ENCODE assay signal across 8 cellular contexts in the genomic region with DNA sequence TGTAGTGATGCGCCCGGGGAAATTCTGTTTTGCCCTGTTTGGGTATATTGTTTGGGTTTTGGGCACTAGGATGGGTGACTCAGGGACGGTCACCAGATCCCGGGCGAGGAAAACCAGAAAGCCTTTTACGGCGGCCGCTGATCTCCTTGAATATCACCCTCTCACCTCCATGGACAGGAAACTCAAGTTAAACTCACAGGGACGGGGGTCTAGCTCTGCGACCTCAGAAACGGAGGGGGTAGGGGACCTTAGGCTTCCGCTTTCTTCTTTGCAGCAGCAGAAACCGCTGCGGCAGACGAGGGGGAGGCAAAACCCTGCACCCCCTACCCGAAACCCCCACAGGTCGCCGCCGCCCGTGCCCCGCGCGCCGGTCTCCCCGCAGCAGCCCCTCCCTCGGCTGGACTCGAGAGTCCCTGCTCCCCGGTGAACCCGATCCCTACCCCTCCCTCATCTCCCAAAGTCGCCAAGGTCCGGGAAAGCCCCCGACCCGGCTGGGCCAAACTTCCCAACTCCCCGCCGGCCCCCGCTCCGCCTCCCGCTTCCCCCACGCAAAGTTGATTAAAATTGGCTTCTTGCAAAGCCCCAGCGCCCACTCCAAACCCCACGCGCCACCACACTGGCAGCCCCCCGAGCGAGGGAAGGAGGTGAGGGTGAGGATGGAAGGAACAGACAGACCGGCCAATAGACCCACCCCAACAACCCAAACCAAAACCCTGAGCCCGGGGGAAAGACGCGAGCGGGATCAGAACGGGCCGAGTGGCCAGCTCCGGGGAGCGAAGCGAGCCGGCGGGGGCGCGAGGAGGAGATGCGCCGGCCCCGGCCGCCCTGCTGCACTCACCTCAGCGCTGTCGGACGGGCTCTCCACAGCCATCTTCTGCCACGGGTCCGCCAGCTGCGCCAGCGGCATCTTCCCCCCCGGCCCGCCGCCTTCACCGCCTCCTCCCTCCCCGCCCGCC. TPM values are rescaled to one million over a fixed set of nuclear protein-coding genes. Genes with fewer than 3 reads are reported as not detected.
A peak's percentile ranks its signal among the peaks of the same experiment; 100 is the strongest.
DNase-seq lines count a peak whose midpoint lies in the region; ATAC-seq and TF ChIP-seq lines count a peak whose summit lies in the region.

No MANE protein-coding gene starts in this region.

- TF ChIP-seq CTCF in AG04450 (IDR thresholded peaks at IDR 0.05; ENCODE audit: low read depth, low read length) (no peak), VCaP (conservative IDR thresholded peaks at IDR 0.05) (no peak), choroid plexus epithelial cell (conservative IDR thresholded peaks at IDR 0.05; ENCODE audit: low read depth, low read length) (no peak), left lung (IDR thresholded peaks at IDR 0.05) (no peak)

- no peak for DNase-seq in AG04450 (ENCODE audit: low read depth, low spot score)
- peak; percentile 34 for DNase-seq in choroid plexus epithelial cell (ENCODE audit: low read depth)
- DNase-seq in left lung = peak; percentile 43 to 79
- peak in 5 of 6 experiments; percentile 20 to 29 (median 26) for DNase-seq in stimulated activated naive CD4-positive, alpha-beta T cell (lab: John Stamatoyannopoulos, UW)

- H3K27ac ChIP-seq in AG04450 (ENCODE audit: low read depth, low read length) = peak overlapping the region; percentile 87
- peak overlapping the region; percentile 80 for H3K27ac ChIP-seq in VCaP
- H3K27ac ChIP-seq in left lung = peak overlapping the region; percentile 78 to 82

- ATAC-seq in GM19035 (IDR thresholded peaks at IDR 0.05; ENCODE audit: unreplicated experiment) = peak; percentile 14
- ATAC-seq in HG03354 (IDR thresholded peaks at IDR 0.05; ENCODE audit: poor library complexity, severe bottlenecking, unreplicated experiment) = peak; percentile 25
- no peak for ATAC-seq in left lung
- ATAC-seq in GM18873 (IDR thresholded peaks at IDR 0.05; ENCODE audit: low FRiP score, unreplicated experiment) = no peak

- CTCF ChIA-PET in AG04450 (lab: Charles Lee) = no interaction called here

- H3K27me3 ChIP-seq in AG04450 (ENCODE audit: control insufficient read depth, insufficient read depth, low read length) (no peaks in the 10 kb centered on the region), left lung (peaks cover 0 to 4% of the 10 kb centered on the region in 2 donors)

- intact Hi-C loops in left lung (cut with DNase I) = no loop called here

- peaks cover 0 to 34% of the 10 kb centered on the region in 2 donors for H3K4me1 ChIP-seq in left lung

- H3K9me3 ChIP-seq in AG04450 (ENCODE audit: control insufficient read depth, insufficient read depth, low read length) (no peaks in the 10 kb centered on the region; the same call in 1 of the 2 replicates), left lung (no peaks in the 10 kb centered on the region)

- no peaks in the 10 kb centered on the region for H3K36me3 ChIP-seq in left lung

- POLR2A ChIA-PET in AG04450 (lab: Yijun Ruan, JAX) = interaction anchor here (1.1 kb wide), 1 partner anchor 95 kb away, joined by 3 read pairs; no protein-coding TSS in a partner anchor

- H3K4me3 ChIP-seq in AG04450 (ENCODE audit: low read depth, low read length) (peak overlapping the region; percentile 70), choroid plexus epithelial cell (ENCODE audit: low read depth, low read length) (peak overlapping the region; percentile 69), left lung (peak overlapping the region; percentile 32 to 62)

RNA-seq across cellular contexts. Expression of gene RPS6KA3, which starts 0.7 kb away (rescaled TPM):
- polyA plus RNA-seq in AG04450 (2011; rRNA removed) = 40.4 and 50.7 TPM in 2 replicates
- 38.5 and 56.3 TPM in 2 replicates for polyA minus RNA-seq in AG04450 (2011; rRNA and poly(A)+ RNA removed)
- 10 to 100 TPM; 60.8 to 73.5 TPM for total RNA-seq in left lung

Comparison
In these comparisons a context has a peak if more than half of its experiments do, and no peak if none do; other contexts are left out.
1. ATAC-seq: peak in GM19035 (single experiment) and HG03354 (single experiment); none in left lung (single experiment) and GM18873 (single experiment).
2. Peak in every context shown above with its lines, with median percentiles within 50 percentile points of each other: H3K27ac ChIP-seq and H3K4me3 ChIP-seq.